ENCODE assay signal across 19 cellular contexts in genomic region chr7:90271753-90272152, GRCh38. TPM values are rescaled to one million over a fixed set of nuclear protein-coding genes. Genes with fewer than 3 reads are reported as not detected.
DNase-seq lines count a peak whose midpoint lies in the region; TF ChIP-seq lines count a peak whose summit lies in the region.
"Had no signal": no experiment of that assay in that cellular context is flagged by ENCODE, and none has a peak within 500 bp of the region (broad histone marks: within the 10 kb centered on the region; RNA-seq: fewer than 3 reads in every experiment).

No MANE protein-coding gene starts in this region.

- TF ChIP-seq CTCF in MCF 10A (IDR thresholded peaks at IDR 0.05; ENCODE audit: unreplicated experiment) (no peak), breast epithelium (IDR thresholded peaks at IDR 0.05) (no peak), brain microvascular endothelial cell (IDR thresholded peaks at IDR 0.05; ENCODE audit: low read depth, low read length, missing control alignments) (no peak)

- no peak overlapping the region for H3K27ac Mint-ChIP-seq in MCF 10A (ENCODE audit: low read depth, unreplicated experiment)
- H3K27ac Mint-ChIP-seq: natural killer cell treated with Interleukin-12 subunit alpha and Interleukin-12 subunit beta and Interleukin-15 and Interleukin-18, amount 100 ng/mL, for 72 hours; type B pancreatic cell had no signal

- H3K36me3 Mint-ChIP-seq in MCF 10A (ENCODE audit: insufficient read depth, unreplicated experiment) = no peaks in the 10 kb centered on the region
- H3K36me3 Mint-ChIP-seq: natural killer cell treated with Interleukin-12 subunit alpha and Interleukin-12 subunit beta and Interleukin-15 and Interleukin-18, amount 100 ng/mL, for 72 hours; type B pancreatic cell had no signal

- no peak overlapping the region for H3K27ac ChIP-seq in breast epithelium
- peak overlapping the region; percentile 4 for H3K27ac ChIP-seq in brain microvascular endothelial cell
- H3K27ac ChIP-seq: 22Rv1, lower lobe of right lung had no signal

- no peaks in the 10 kb centered on the region for H3K4me1 ChIP-seq in breast epithelium
- H3K4me1 ChIP-seq: lower lobe of right lung had no signal

- intact Hi-C loops in MCF 10A (cut with micrococcal nuclease) (no loop called here), breast epithelium (cut with DNase I; ENCODE audit: low total_unique reads) (no loop called here)

- H3K27me3 Mint-ChIP-seq in MCF 10A (ENCODE audit: insufficient read depth, unreplicated experiment) = no peaks in the 10 kb centered on the region
- H3K27me3 Mint-ChIP-seq: type B pancreatic cell had no signal

- H3K4me3 Mint-ChIP-seq in MCF 10A (ENCODE audit: unreplicated experiment) = no peak overlapping the region
- H3K4me3 Mint-ChIP-seq: natural killer cell treated with Interleukin-12 subunit alpha and Interleukin-12 subunit beta and Interleukin-15 and Interleukin-18, amount 100 ng/mL, for 72 hours; type B pancreatic cell had no signal

- DNase-seq in MCF 10A (ENCODE audit: unreplicated experiment) (peak; percentile 1), breast epithelium (ENCODE audit: low spot score in 2 of 2) (no peak), brain microvascular endothelial cell (peak; percentile 16), hepatic stellate cell (ENCODE audit: low spot score) (peak; percentile 19), islet precursor cell (no peak), DMS 273 (lab: John Stamatoyannopoulos, UW; ENCODE audit: unreplicated experiment) (no peak), C1 segment of cervical spinal cord (lab: John Stamatoyannopoulos, UW) (no peak), NCI-H748 treated with DMSO at 0.1 percent for 48 hours (lab: John Stamatoyannopoulos, UW) (no peak)
- DNase-seq: activated naive CD4-positive, alpha-beta T cell treated with Interleukin-2 at 50 U/mL for 16 hours; lower lobe of right lung; NCI-H1417; NCI-H510A treated with DMSO at 0.1 percent for 48 hours; stimulated activated CD4-positive, alpha-beta T cell treated with anti-CD3 and anti-CD28 coated beads, Interleukin-2, amount 100 ng/mL, for 48 hours had no signal

- BruUV-seq in MCF 10A (replicated peaks; lab: Mats Ljungman, UMichigan) = no TSS peak

- no peaks in the 10 kb centered on the region for H3K36me3 ChIP-seq in breast epithelium
- no peaks in the 10 kb centered on the region for H3K36me3 ChIP-seq in brain microvascular endothelial cell (replicated peaks)
- H3K36me3 ChIP-seq: lower lobe of right lung had no signal

- CTCF ChIA-PET in MCF 10A (lab: Yijun Ruan, JAX) = interaction anchor here (0.8 to 0.9 kb wide), 2 partner anchors 60 to 157 kb away, joined by 3 read pairs; partner anchors contain the start of gene STEAP2

- H3K4me1 Mint-ChIP-seq in MCF 10A (ENCODE audit: insufficient read depth, unreplicated experiment) = no peaks in the 10 kb centered on the region

- H3K4me3 ChIP-seq in breast epithelium (no peak overlapping the region), brain microvascular endothelial cell (ENCODE audit: low read depth, low read length) (no peak overlapping the region)
- H3K4me3 ChIP-seq: lower lobe of right lung had no signal

- no peaks in the 10 kb centered on the region for H3K9me3 ChIP-seq in breast epithelium
- H3K9me3 ChIP-seq: lower lobe of right lung had no signal

- POLR2A ChIA-PET in MCF 10A (lab: Yijun Ruan, JAX) = no interaction called here

- no peaks in the 10 kb centered on the region for H3K9me3 Mint-ChIP-seq in MCF 10A (ENCODE audit: unreplicated experiment)
- H3K9me3 Mint-ChIP-seq: natural killer cell treated with Interleukin-12 subunit alpha and Interleukin-12 subunit beta and Interleukin-15 and Interleukin-18, amount 100 ng/mL, for 72 hours had no signal

- no peak for TF ChIP-seq POLR2A in breast epithelium (IDR thresholded peaks at IDR 0.05)

- in situ Hi-C loops in brain microvascular endothelial cell (cut with HindIII; ENCODE audit: low pct_ligation_motif_present, low sequenced_read_pairs) = no loop called here

- H3K27me3 ChIP-seq in breast epithelium (no peaks in the 10 kb centered on the region), brain microvascular endothelial cell (replicated peaks) (no peaks in the 10 kb centered on the region)

RNA-seq across cellular contexts. Expression of gene CFAP69, which starts 26.8 kb away (rescaled TPM):
- total RNA-seq in MCF 10A (2022) (2.9 and 3.7 TPM in 2 replicates), breast epithelium (10 to 100 TPM; 13.0 to 45.2 (median 21.8) TPM)
- total RNA-seq: T-helper 1 cell treated with Interleukin-12 subunit alpha and Interleukin-12 subunit beta and Interleukin-4 antibody, amounts not matched to agents 30 ng/mL and 1 ng/mL, for 36 hours had no signal

RNA-seq across cellular contexts. Expression of gene FAM237B, which starts 49.4 kb away (rescaled TPM):
- total RNA-seq in MCF 10A (2022) (not detected in 2 replicates), breast epithelium (under 1 TPM in 1 of 3 donors, not detected in 2; 0.15 TPM)
- total RNA-seq: cardiac septum; H1; lower lobe of right lung; natural killer cell treated with Interleukin-12 subunit alpha and Interleukin-12 subunit beta and Interleukin-15 and Interleukin-18, amount 100 ng/mL, for 72 hours; T-helper 1 cell treated with Interleukin-12 subunit alpha and Interleukin-12 subunit beta and Interleukin-4 antibody, amounts not matched to agents 30 ng/mL and 1 ng/mL, for 36 hours had no signal

Comparison
In these comparisons a context has a peak if more than half of its experiments do, and no peak if none do; other contexts are left out.
1. DNase-seq: peak in MCF 10A (single experiment), brain microvascular endothelial cell (single experiment) and hepatic stellate cell (single experiment); none in breast epithelium (0 of 2), islet precursor cell (single experiment), DMS 273 (single experiment), C1 segment of cervical spinal cord (0 of 14) and NCI-H748 treated with DMSO at 0.1 percent for 48 hours (single experiment).